ENCODE assay signal across 15 cellular contexts in the genomic region with DNA sequence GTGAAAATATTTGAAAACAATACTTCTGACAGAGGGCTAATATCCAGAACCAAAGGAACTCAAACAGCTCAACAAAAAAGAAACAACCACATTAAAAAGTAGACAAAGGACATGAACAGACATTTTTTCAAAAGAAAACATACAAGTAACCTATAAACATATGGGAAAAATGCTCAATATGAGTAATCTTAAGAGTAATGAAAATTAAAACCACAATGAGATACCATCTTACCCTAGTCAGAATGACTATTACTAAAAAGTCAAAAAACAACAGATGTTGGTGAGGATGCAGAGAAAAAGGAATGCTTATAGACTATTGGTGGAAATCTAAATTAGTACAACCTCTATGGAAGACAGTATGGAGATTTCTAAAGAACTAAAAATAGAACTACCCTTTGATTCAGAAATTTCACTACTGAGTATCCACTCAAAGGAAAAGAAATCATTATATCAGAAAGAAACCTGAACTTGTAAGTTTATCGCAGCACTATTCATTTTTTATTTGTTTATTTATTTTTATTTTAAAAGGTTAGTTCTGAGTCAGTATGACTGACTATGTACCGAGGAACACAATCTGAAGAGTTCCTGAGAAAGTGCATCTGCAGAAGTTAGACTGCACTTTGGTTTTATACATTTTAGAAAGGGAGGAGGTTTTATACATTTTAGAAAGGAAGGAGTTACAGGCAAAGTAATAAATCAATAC.
DNase-seq lines count a peak whose midpoint lies in the region; ATAC-seq and TF ChIP-seq lines count a peak whose summit lies in the region.
"Had no signal": no experiment of that assay in that cellular context is flagged by ENCODE, and none has a peak within 500 bp of the region (broad histone marks: within the 10 kb centered on the region; RNA-seq: fewer than 3 reads in every experiment).

No MANE protein-coding gene starts in this region.

- H3K36me3 ChIP-seq in adipocyte (ENCODE audit: control insufficient read depth, insufficient read depth, low read length, severe bottlenecking) = no peaks in the 10 kb centered on the region
- H3K36me3 ChIP-seq in heart left ventricle = no peaks in the 10 kb centered on the region
- H3K36me3 ChIP-seq: lower lobe of right lung had no signal

- no peak overlapping the region for H3K4me3 ChIP-seq in AG09309 (ENCODE audit: control insufficient read depth, low read depth, low read length)
- peak overlapping the region; percentile 5 for H3K4me3 ChIP-seq in adipocyte (ENCODE audit: low read length)
- H3K4me3 ChIP-seq in foreskin fibroblast (ENCODE audit: low read depth in 1 of 2, low read length in 2 of 2) = no peak overlapping the region
- no peak overlapping the region for H3K4me3 ChIP-seq in heart left ventricle
- H3K4me3 ChIP-seq: GM12878, lower lobe of right lung had no signal

- no peak overlapping the region for H3K27ac ChIP-seq in heart left ventricle
- H3K27ac ChIP-seq: lower lobe of right lung had no signal

- no peak overlapping the region for H3K9ac ChIP-seq in adipocyte (ENCODE audit: low read length)

- peak; percentile 35 for DNase-seq in AG09309 (ENCODE audit: low read depth)
- DNase-seq in H4 (ENCODE audit: low spot score) = peak; percentile 8
- DNase-seq in adipocyte (ENCODE audit: low read depth) = peak; percentile 32
- peak; percentile 41 to 60 for DNase-seq in foreskin fibroblast
- no peak for DNase-seq in heart left ventricle
- no peak for DNase-seq in activated CD8-positive, alpha-beta memory T cell treated with anti-CD3 and anti-CD28 coated beads for 24 hours
- DNase-seq in RKO (ENCODE audit: low spot score) = no peak
- DNase-seq: activated gamma-delta T cell; DMS79; lower lobe of right lung; naive thymus-derived CD8-positive, alpha-beta T cell; NCI-H2081 treated with DMSO at 0.1 percent for 48 hours; NCI-H69 had no signal

- intact Hi-C loops in heart left ventricle (cut with DNase I) = loop anchor here in 1 of 10 donors (1.0 kb wide), 1 partner anchor 16 kb away; no protein-coding TSS in a partner anchor

- TF ChIP-seq CTCF in AG09309 (IDR thresholded peaks at IDR 0.05; ENCODE audit: control insufficient read depth, insufficient read depth, low read depth, low read length, missing control alignments) (no peak), foreskin fibroblast (IDR thresholded peaks at IDR 0.05; ENCODE audit: low read depth, low read length) (no peak), heart left ventricle (IDR thresholded peaks at IDR 0.05) (no peak)

- no peaks in the 10 kb centered on the region for H3K27me3 ChIP-seq in adipocyte (replicated peaks; ENCODE audit: control insufficient read depth, insufficient read depth, low read length)
- no peaks in the 10 kb centered on the region for H3K27me3 ChIP-seq in heart left ventricle

- H3K9me3 ChIP-seq in adipocyte (ENCODE audit: control insufficient read depth, low read length) (peaks cover 5% of the 10 kb centered on the region), heart left ventricle (peaks cover 0 to 14% (median 0%) of the 10 kb centered on the region in 12 donors)
- H3K9me3 ChIP-seq: lower lobe of right lung had no signal

- 87 to 90% (median 90%) methylated on average over 2 of the region's 2 CpGs for WGBS in heart left ventricle, 4 donors

- H3K4me1 ChIP-seq in adipocyte (ENCODE audit: control insufficient read depth, insufficient read depth, low read length) (no peaks in the 10 kb centered on the region), heart left ventricle (peaks cover 0 to 10% (median 0%) of the 10 kb centered on the region in 12 donors)
- H3K4me1 ChIP-seq: lower lobe of right lung had no signal

- ATAC-seq in heart left ventricle = no peak
- ATAC-seq in HG02840 (IDR thresholded peaks at IDR 0.05; ENCODE audit: low FRiP score, unreplicated experiment) = no peak
- ATAC-seq: GM12878; lower lobe of right lung; naive thymus-derived CD8-positive, alpha-beta T cell had no signal

- TF ChIP-seq POLR2A in heart left ventricle (IDR thresholded peaks at IDR 0.05) = no peak

Comparison
In these comparisons a context has a peak if more than half of its experiments do, and no peak if none do; other contexts are left out.
1. DNase-seq: peak in AG09309 (single experiment), H4 (single experiment), adipocyte (single experiment) and foreskin fibroblast (2 of 2); none in heart left ventricle (0 of 5), activated CD8-positive, alpha-beta memory T cell treated with anti-CD3 and anti-CD28 coated beads for 24 hours (single experiment) and RKO (single experiment).